In genomic region chr7:1523838-1524237, GRCh38 we compare ENCODE assay signal across 20 cellular contexts. TPM values are rescaled to one million over a fixed set of nuclear protein-coding genes. Genes with fewer than 3 reads are reported as not detected.
"Had no signal": no experiment of that assay in that cellular context is flagged by ENCODE, and none has a peak within 500 bp of the region (broad histone marks: within the 10 kb centered on the region; RNA-seq: fewer than 3 reads in every experiment).

No MANE protein-coding gene starts in this region.

- H3K36me3 ChIP-seq: gastroesophageal sphincter, sigmoid colon had no signal

- H3K27ac ChIP-seq: gastroesophageal sphincter, sigmoid colon had no signal

- H3K4me1 ChIP-seq: gastroesophageal sphincter, sigmoid colon had no signal

- ATAC-seq: activated CD4-positive, alpha-beta T cell treated with anti-CD3 and anti-CD28 coated beads for 36 hours; activated T-cell treated with anti-CD3 and anti-CD28 coated beads, Interleukin-2, amount 50 U/mL, for 4 hours; gastroesophageal sphincter; T-helper 17 cell had no signal

- H3K9me3 ChIP-seq: sigmoid colon had no signal

- H3K4me3 ChIP-seq: gastroesophageal sphincter, sigmoid colon had no signal

- DNase-seq: activated B cell treated with CpG ODN at 0.5 μM for 24 hours; activated CD4-positive, alpha-beta T cell treated with anti-CD3 and anti-CD28 coated beads for 36 hours; activated CD4-positive, alpha-beta T cell treated with anti-CD3 and anti-CD28 coated beads, Interleukin-2, amount 50 U/mL, for 4 hours; activated CD8-positive, alpha-beta memory T cell treated with anti-CD3 and anti-CD28 coated beads for 24 hours; activated CD8-positive, alpha-beta memory T cell treated with anti-CD3 and anti-CD28 coated beads, Interleukin-2, amount 50 U/mL, for 48 hours; activated naive CD4-positive, alpha-beta T cell treated with Interleukin-2 at 50 U/mL for 16 hours; activated naive CD8-positive, alpha-beta T cell treated with anti-CD3 and anti-CD28 coated beads for 36 hours; activated T-cell treated with anti-CD3 and anti-CD28 coated beads, Interleukin-2, amount 50 U/mL, for 4 hours; central memory CD4-positive, alpha-beta T cell; head of caudate nucleus; mesenchymal stem cell; naive B cell; sigmoid colon; stimulated activated CD4-positive, alpha-beta T cell treated with anti-CD3 and anti-CD28 coated beads, Interleukin-2, amount 100 ng/mL, for 48 hours; stimulated activated CD8-positive, alpha-beta memory T cell treated with anti-CD3 and anti-CD28 coated beads, Interleukin-4, amount 100 ng/mL, for 48 hours; stimulated activated naive CD4-positive, alpha-beta T cell; T-helper 17 cell had no signal

RNA-seq across cellular contexts. Expression of gene TMEM184A, which starts 32.2 kb away (rescaled TPM):
- total RNA-seq: activated B cell treated with CpG ODN at 0.5 μM for 24 hours, mononuclear cell, T-helper 17 cell had no signal
- polyA plus RNA-seq: neural cell had no signal
